8 cellular contexts compared by ENCODE assay signal in genomic region chr10:15369642-15370211, GRCh38. TPM values are rescaled to one million over a fixed set of nuclear protein-coding genes. Genes with fewer than 3 reads are reported as not detected.
DNase-seq lines count a peak whose midpoint lies in the region; ATAC-seq and TF ChIP-seq lines count a peak whose summit lies in the region.

No MANE protein-coding gene starts in this region.

- peak overlapping the region; percentile 67 for H3K4me3 ChIP-seq in AG10803 (ENCODE audit: low read length)
- peak overlapping the region; percentile 66 for H3K4me3 ChIP-seq in HUES64 (ENCODE audit: low read length)
- H3K4me3 ChIP-seq in liver (ENCODE audit: low read depth in 1 of 3, low read length in 3 of 3), result peak overlapping the region; percentile 18 to 99 (median 62)

- peak overlapping the region; percentile 85 for H3K9ac ChIP-seq in HUES64 (ENCODE audit: low read depth, low read length)
- H3K9ac ChIP-seq in liver (ENCODE audit: low read depth in 1 of 2, low read length in 2 of 2), result peak overlapping the region; percentile 50 to 72

- H3K27ac ChIP-seq in HUES64 (ENCODE audit: low read depth, low read length) (no peak overlapping the region), caudate nucleus (ENCODE audit: low read depth, low read length) (peak overlapping the region; percentile 73), liver (ENCODE audit: low read depth in 1 of 2, low read length in 2 of 2) (peak overlapping the region; percentile 41 to 46), temporal lobe (ENCODE audit: low read depth, low read length) (peak overlapping the region; percentile 56)

- no peaks in the 10 kb centered on the region for H3K9me3 ChIP-seq in HUES64 (ENCODE audit: insufficient read depth, low read depth, low read length)
- no peaks in the 10 kb centered on the region for H3K9me3 ChIP-seq in liver (ENCODE audit: control insufficient read depth in 4 of 4, low read length in 3 of 4)

- H3K27me3 ChIP-seq in HUES64 (ENCODE audit: insufficient read depth, low read length) (peaks cover 6% of the 10 kb centered on the region), liver (ENCODE audit: control insufficient read depth in 4 of 4, insufficient read depth in 4 of 4, low read length in 3 of 4) (no peaks in the 10 kb centered on the region)

- 7% methylated on average over 23 of the region's 23 CpGs for WGBS in HUES64
- 18% methylated on average over 23 of the region's 23 CpGs for WGBS in liver

- peaks cover 9% of the 10 kb centered on the region; the same call in 1 of the 2 replicates for H3K4me1 ChIP-seq in HUES64 (ENCODE audit: insufficient read depth, low read length)
- H3K4me1 ChIP-seq in liver (ENCODE audit: control insufficient read depth in 4 of 4, insufficient read depth in 4 of 4, low read length in 3 of 4), result peaks cover 1 to 13% (median 6%) of the 10 kb centered on the region in 4 donors

- no peak for DNase-seq in AG10803 (ENCODE audit: low read depth)
- DNase-seq in caudate nucleus (lab: John Stamatoyannopoulos, UW), result peak in 18 of 61 donors; percentile 9 to 67 (median 29)
- DNase-seq in ureter (ENCODE audit: low spot score), result no peak
- no peak for DNase-seq in NOMO-1 treated with dmso at 0.1 percent for 144 hours (lab: John Stamatoyannopoulos, UW; ENCODE audit: unreplicated experiment)

- TF ChIP-seq CTCF in AG10803 (conservative IDR thresholded peaks at IDR 0.05; ENCODE audit: low read length) (no peak), liver (IDR thresholded peaks at IDR 0.05; ENCODE audit: low read depth, low read length, missing input control) (no peak)

- TF ChIP-seq RAD21 in liver (IDR thresholded peaks at IDR 0.05), result no peak

- ATAC-seq in GM19452 (IDR thresholded peaks at IDR 0.05; ENCODE audit: unreplicated experiment), result no peak

- H3K36me3 ChIP-seq in HUES64 (ENCODE audit: insufficient read depth, low read length) (no peaks in the 10 kb centered on the region), liver (ENCODE audit: control insufficient read depth in 4 of 4, insufficient read depth in 3 of 4, low read depth in 1 of 4, low read length in 3 of 4) (no peaks in the 10 kb centered on the region)

TF ChIP-seq in liver, 16 proteins besides CTCF, POLR2A, EP300 and RAD21:
- no peak for TF ChIP-seq YY1 (IDR thresholded peaks at IDR 0.05)
- no peak for TF ChIP-seq REST (IDR thresholded peaks at IDR 0.05)
- TF ChIP-seq TAF1 (conservative IDR thresholded peaks at IDR 0.05), result no peak
- TF ChIP-seq EGR1 (IDR thresholded peaks at IDR 0.05; ENCODE audit: low read depth in 2 of 2), result no peak

RNA-seq across cellular contexts. Expression of gene FAM171A1, which starts 1.4 kb away (rescaled TPM):
- 30.8 TPM for polyA plus RNA-seq in HUES64 (2013, experiment 1 of 2)
- polyA plus RNA-seq in HUES64 (2013, experiment 2 of 2), result 34.4 TPM
- 1 to 10 TPM; 2.5 to 8.8 TPM for total RNA-seq in liver
- 10 to 100 TPM in 1 of 2 donors, 1 to 10 TPM in 1; 6.6 to 10.2 TPM for polyA plus RNA-seq in liver
- 30.7 TPM for total RNA-seq in temporal lobe
- total RNA-seq in ureter, result 15.9 TPM
